In the genomic region with DNA sequence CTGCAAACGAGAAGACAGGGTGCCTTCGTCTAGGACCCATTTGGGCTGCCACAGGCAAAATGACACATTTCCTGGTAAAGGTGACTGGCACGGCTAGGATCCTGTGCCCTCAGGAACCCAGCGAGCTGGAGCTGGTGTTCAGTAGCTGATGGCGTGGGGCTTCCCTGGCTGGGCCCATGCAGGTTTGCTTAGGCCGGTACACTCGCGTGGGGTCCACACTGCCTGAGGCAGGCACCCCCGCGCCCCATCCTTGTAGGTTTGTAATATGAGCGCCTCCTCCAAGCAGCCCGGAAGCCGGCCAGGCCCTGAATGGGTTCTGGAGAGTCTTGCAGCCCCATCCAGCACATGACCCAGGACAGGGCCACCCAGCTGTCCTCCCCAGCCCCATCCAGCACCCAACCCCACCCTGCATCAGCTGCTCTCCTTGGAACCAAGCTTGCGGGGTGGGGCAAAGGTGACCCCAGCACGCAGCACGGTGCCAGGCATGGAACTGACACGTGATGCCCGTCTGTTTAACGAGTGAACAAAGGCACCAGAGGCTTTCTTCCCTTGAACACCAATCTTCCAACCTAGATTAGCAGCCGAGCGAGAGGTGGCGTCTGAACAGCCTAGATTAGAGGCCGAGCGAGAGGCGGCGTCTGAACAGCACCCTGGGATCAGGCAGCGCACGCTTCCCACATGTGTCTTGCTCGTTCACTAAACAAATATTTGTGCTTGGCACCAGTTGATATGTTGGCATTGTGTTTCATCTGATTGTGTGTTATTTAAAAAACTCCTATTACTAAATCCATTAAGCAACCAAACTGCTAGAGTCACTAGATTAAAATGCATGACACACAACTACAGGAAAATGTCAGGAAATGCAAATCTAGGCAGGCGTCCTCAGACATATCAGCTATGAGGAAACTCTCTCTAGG, we compare ENCODE assay signal across 9 cellular contexts.
DNase-seq lines count a peak whose midpoint lies in the region; ATAC-seq and TF ChIP-seq lines count a peak whose summit lies in the region.
"Had no signal": no experiment of that assay in that cellular context is flagged by ENCODE, and none has a peak within 500 bp of the region (broad histone marks: within the 10 kb centered on the region; RNA-seq: fewer than 3 reads in every experiment).

No MANE protein-coding gene starts in this region.

- H3K36me3 Mint-ChIP-seq in activated CD4-positive, alpha-beta memory T cell treated with anti-CD3 and anti-CD28 coated beads, Interleukin-2, amount 10 ng/mL, durations not matched to agents 7 days and 5 days (ENCODE audit: low read depth) = peaks cover 3% of the 10 kb centered on the region
- H3K36me3 Mint-ChIP-seq in activated CD4-positive, alpha-beta memory T cell treated with anti-CD3 and anti-CD28 coated beads for 36 hours = no peaks in the 10 kb centered on the region
- H3K36me3 Mint-ChIP-seq in CD4-positive, alpha-beta T cell (ENCODE audit: low read depth) = no peaks in the 10 kb centered on the region
- H3K36me3 Mint-ChIP-seq: activated naive CD4-positive, alpha-beta T cell treated with anti-CD3 and anti-CD28 coated beads, Interleukin-2, amount 50 U/mL, for 24 hours had no signal

- H3K27ac ChIP-seq in right cardiac atrium (ENCODE audit: low read length) = no peak overlapping the region
- H3K27ac ChIP-seq in suprapubic skin = peak overlapping the region; percentile 63
- no peak overlapping the region for H3K27ac ChIP-seq in CD4-positive, alpha-beta T cell (ENCODE audit: low read depth, low read length)

- H3K27me3 Mint-ChIP-seq in activated CD4-positive, alpha-beta memory T cell treated with anti-CD3 and anti-CD28 coated beads, Interleukin-2, amount 10 ng/mL, durations not matched to agents 7 days and 5 days = no peaks in the 10 kb centered on the region
- H3K27me3 Mint-ChIP-seq in activated CD4-positive, alpha-beta memory T cell treated with anti-CD3 and anti-CD28 coated beads for 36 hours = peaks cover 1% of the 10 kb centered on the region
- no peaks in the 10 kb centered on the region for H3K27me3 Mint-ChIP-seq in CD4-positive, alpha-beta T cell
- H3K27me3 Mint-ChIP-seq: activated naive CD4-positive, alpha-beta T cell treated with anti-CD3 and anti-CD28 coated beads, Interleukin-2, amount 50 U/mL, for 24 hours had no signal

- intact Hi-C loops in activated CD4-positive, alpha-beta memory T cell treated with anti-CD3 and anti-CD28 coated beads for 36 hours (cut with micrococcal nuclease) = no loop called here
- intact Hi-C loops in right cardiac atrium (cut with DNase I) = loop anchor here in 1 of 4 donors (10.0 kb wide), 1 partner anchor 106 kb away; no protein-coding TSS in a partner anchor
- intact Hi-C loops in CD4-positive, alpha-beta T cell (cut with DNase I, micrococcal nuclease) = no loop called here

- H3K27ac Mint-ChIP-seq in activated CD4-positive, alpha-beta memory T cell treated with anti-CD3 and anti-CD28 coated beads, Interleukin-2, amount 10 ng/mL, durations not matched to agents 7 days and 5 days = no peak overlapping the region
- H3K27ac Mint-ChIP-seq in activated CD4-positive, alpha-beta memory T cell treated with anti-CD3 and anti-CD28 coated beads for 36 hours = no peak overlapping the region
- no peak overlapping the region for H3K27ac Mint-ChIP-seq in CD4-positive, alpha-beta T cell

- no peaks in the 10 kb centered on the region for H3K36me3 ChIP-seq in suprapubic skin

- DNase-seq in activated CD4-positive, alpha-beta memory T cell treated with anti-CD3 and anti-CD28 coated beads, Interleukin-2, amount 10 ng/mL, durations not matched to agents 7 days and 5 days = peak; percentile 15
- no peak for DNase-seq in activated CD4-positive, alpha-beta memory T cell treated with anti-CD3 and anti-CD28 coated beads for 36 hours
- DNase-seq in RPMI7951 (ENCODE audit: low read depth) = peak; percentile 45
- DNase-seq in right cardiac atrium = peak; percentile 64 to 77 (median 69)
- peak; percentile 81 to 86 for DNase-seq in suprapubic skin (ENCODE audit: low spot score in 2 of 2)
- no peak for DNase-seq in effector CD4-positive, alpha-beta T cell
- no peak for DNase-seq in CD4-positive, alpha-beta T cell

- no peak for TF ChIP-seq EP300 in suprapubic skin (IDR thresholded peaks at IDR 0.05)

- H3K9me3 ChIP-seq in right cardiac atrium (ENCODE audit: control insufficient read depth, low read length) = no peaks in the 10 kb centered on the region
- no peaks in the 10 kb centered on the region for H3K9me3 ChIP-seq in suprapubic skin
- no peaks in the 10 kb centered on the region for H3K9me3 ChIP-seq in CD4-positive, alpha-beta T cell (ENCODE audit: control insufficient read depth, low read length)

- TF ChIP-seq CTCF in suprapubic skin (IDR thresholded peaks at IDR 0.05) = no peak
- TF ChIP-seq CTCF in CD4-positive, alpha-beta T cell (IDR thresholded peaks at IDR 0.05) = no peak

- CTCF ChIA-PET in activated CD4-positive, alpha-beta memory T cell treated with anti-CD3 and anti-CD28 coated beads, Interleukin-2, amount 10 ng/mL, durations not matched to agents 7 days and 5 days (lab: Charles Lee) = no interaction called here
- CTCF ChIA-PET in activated CD4-positive, alpha-beta memory T cell treated with anti-CD3 and anti-CD28 coated beads for 36 hours (lab: Charles Lee) = no interaction called here
- CTCF ChIA-PET in CD4-positive, alpha-beta T cell (lab: Charles Lee) = no interaction called here

- no peak overlapping the region for H3K4me3 Mint-ChIP-seq in activated CD4-positive, alpha-beta memory T cell treated with anti-CD3 and anti-CD28 coated beads, Interleukin-2, amount 10 ng/mL, durations not matched to agents 7 days and 5 days
- no peak overlapping the region for H3K4me3 Mint-ChIP-seq in activated CD4-positive, alpha-beta memory T cell treated with anti-CD3 and anti-CD28 coated beads for 36 hours
- H3K4me3 Mint-ChIP-seq in CD4-positive, alpha-beta T cell = no peak overlapping the region
- H3K4me3 Mint-ChIP-seq: activated naive CD4-positive, alpha-beta T cell treated with anti-CD3 and anti-CD28 coated beads, Interleukin-2, amount 50 U/mL, for 24 hours had no signal

- H3K4me1 ChIP-seq in right cardiac atrium (ENCODE audit: control insufficient read depth, insufficient read depth, low read length) = no peaks in the 10 kb centered on the region
- H3K4me1 ChIP-seq in suprapubic skin = peaks cover 26% of the 10 kb centered on the region

- H3K4me3 ChIP-seq in right cardiac atrium (ENCODE audit: low read length) (no peak overlapping the region), suprapubic skin (no peak overlapping the region)

- TF ChIP-seq POLR2A in suprapubic skin (IDR thresholded peaks at IDR 0.05) = no peak

- ATAC-seq in right cardiac atrium = peak; percentile 66 to 86
- ATAC-seq in HG03135 (IDR thresholded peaks at IDR 0.05; ENCODE audit: unreplicated experiment) = no peak
- ATAC-seq in CD4-positive, alpha-beta T cell (ENCODE audit: poor library complexity) = no peak

- no peaks in the 10 kb centered on the region for H3K4me1 Mint-ChIP-seq in activated CD4-positive, alpha-beta memory T cell treated with anti-CD3 and anti-CD28 coated beads, Interleukin-2, amount 10 ng/mL, durations not matched to agents 7 days and 5 days
- H3K4me1 Mint-ChIP-seq in activated CD4-positive, alpha-beta memory T cell treated with anti-CD3 and anti-CD28 coated beads for 36 hours (ENCODE audit: low read depth) = no peaks in the 10 kb centered on the region
- peaks cover 5% of the 10 kb centered on the region for H3K4me1 Mint-ChIP-seq in CD4-positive, alpha-beta T cell (ENCODE audit: low read depth)

- POLR2A ChIA-PET in activated CD4-positive, alpha-beta memory T cell treated with anti-CD3 and anti-CD28 coated beads, Interleukin-2, amount 10 ng/mL, durations not matched to agents 7 days and 5 days (lab: Charles Lee) = no interaction called here
- POLR2A ChIA-PET in activated CD4-positive, alpha-beta memory T cell treated with anti-CD3 and anti-CD28 coated beads for 36 hours (lab: Charles Lee) = no interaction called here
- POLR2A ChIA-PET in CD4-positive, alpha-beta T cell (lab: Charles Lee) = no interaction called here

- H3K9me3 Mint-ChIP-seq in activated CD4-positive, alpha-beta memory T cell treated with anti-CD3 and anti-CD28 coated beads, Interleukin-2, amount 10 ng/mL, durations not matched to agents 7 days and 5 days = peaks cover 13% of the 10 kb centered on the region
- H3K9me3 Mint-ChIP-seq in activated CD4-positive, alpha-beta memory T cell treated with anti-CD3 and anti-CD28 coated beads for 36 hours = peaks cover 6% of the 10 kb centered on the region
- peaks cover 4% of the 10 kb centered on the region for H3K9me3 Mint-ChIP-seq in CD4-positive, alpha-beta T cell
- H3K9me3 Mint-ChIP-seq: activated naive CD4-positive, alpha-beta T cell treated with anti-CD3 and anti-CD28 coated beads, Interleukin-2, amount 50 U/mL, for 24 hours had no signal

- 63% methylated on average over 30 of the region's 30 CpGs for WGBS in right cardiac atrium
- WGBS in suprapubic skin = 67% methylated on average over 13 of the region's 30 CpGs

- H3K27me3 ChIP-seq in right cardiac atrium (ENCODE audit: control insufficient read depth, insufficient read depth) (no peaks in the 10 kb centered on the region), suprapubic skin (peaks cover 12% of the 10 kb centered on the region)
- no peaks in the 10 kb centered on the region for H3K27me3 ChIP-seq in CD4-positive, alpha-beta T cell (ENCODE audit: control insufficient read depth, insufficient read depth, low read length)

Comparison
In these comparisons a context has a peak if more than half of its experiments do, and no peak if none do; other contexts are left out.
1. DNase-seq: peak in activated CD4-positive, alpha-beta memory T cell treated with anti-CD3 and anti-CD28 coated beads, Interleukin-2, amount 10 ng/mL, durations not matched to agents 7 days and 5 days (single experiment), RPMI7951 (single experiment), right cardiac atrium (3 of 3) and suprapubic skin (2 of 2); none in activated CD4-positive, alpha-beta memory T cell treated with anti-CD3 and anti-CD28 coated beads for 36 hours (single experiment), effector CD4-positive, alpha-beta T cell (single experiment) and CD4-positive, alpha-beta T cell (0 of 10).
2. ATAC-seq: peak in right cardiac atrium (2 of 2); none in HG03135 (single experiment) and CD4-positive, alpha-beta T cell (single experiment).